Comparison of ENCODE assay signal across 9 cellular contexts in genomic region chr1:45620588-45621500, GRCh38. TPM values are rescaled to one million over a fixed set of nuclear protein-coding genes. Genes with fewer than 3 reads are reported as not detected.
A peak's percentile ranks its signal among the peaks of the same experiment; 100 is the strongest.
DNase-seq lines count a peak whose midpoint lies in the region; ATAC-seq and TF ChIP-seq lines count a peak whose summit lies in the region.
"Had no signal": no experiment of that assay in that cellular context is flagged by ENCODE, and none has a peak within 500 bp of the region (broad histone marks: within the 10 kb centered on the region; RNA-seq: fewer than 3 reads in every experiment).

No MANE protein-coding gene starts in this region.

- H3K4me3 ChIP-seq in left lung = no peak overlapping the region
- H3K4me3 ChIP-seq: BLaER1 had no signal

- H3K36me3 ChIP-seq in left lung = peaks cover 0 to 92% of the 10 kb centered on the region in 2 donors

- TF ChIP-seq CTCF in left lung (IDR thresholded peaks at IDR 0.05) (no peak), type B pancreatic cell (conservative IDR thresholded peaks at IDR 0.05) (no peak)

- DNase-seq in activated naive CD4-positive, alpha-beta T cell treated with anti-CD3 and anti-CD28 coated beads, Interleukin-2, amount 50 U/mL, for 72 hours (ENCODE audit: low spot score in 2 of 2) = no peak
- no peak for DNase-seq in activated naive CD4-positive, alpha-beta T cell treated with anti-CD3 and anti-CD28 coated beads, Interleukin-2, amount 10 ng/mL, durations not matched to agents 7 days and 5 days
- DNase-seq in activated T-helper 2 cell treated with anti-CD3 and anti-CD28 coated beads, Interferon-gamma antibody, Interleukin-2, Interleukin-4, amounts not matched to agents 10 μg/mL and 5 μg/mL and 100 μg/mL, durations not matched to agents 14 hours and 24 hours and 36 hours (ENCODE audit: low spot score) = no peak
- no peak for DNase-seq in left lung
- no peak for DNase-seq in type B pancreatic cell (ENCODE audit: extremely low spot score, unreplicated experiment)
- no peak for DNase-seq in NCI-H526 treated with DMSO at 0.1 percent for 48 hours (lab: John Stamatoyannopoulos, UW)
- DNase-seq in AG08395 (ENCODE audit: low spot score) = no peak

- peak; percentile 16 to 22 for ATAC-seq in activated naive CD4-positive, alpha-beta T cell treated with anti-CD3 and anti-CD28 coated beads, Interleukin-2, amount 50 U/mL, for 72 hours
- no peak for ATAC-seq in left lung
- ATAC-seq in GM19463 (IDR thresholded peaks at IDR 0.05; ENCODE audit: unreplicated experiment) = no peak

- no peaks in the 10 kb centered on the region for H3K27me3 ChIP-seq in left lung
- H3K27me3 ChIP-seq: BLaER1 had no signal

- no peaks in the 10 kb centered on the region for H3K9me3 ChIP-seq in left lung
- H3K9me3 ChIP-seq: BLaER1 had no signal

- CTCF ChIA-PET in activated naive CD4-positive, alpha-beta T cell treated with anti-CD3 and anti-CD28 coated beads, Interleukin-2, amount 10 ng/mL, durations not matched to agents 7 days and 5 days (lab: Charles Lee) = no interaction called here

- no peak overlapping the region for H3K4me3 Mint-ChIP-seq in activated naive CD4-positive, alpha-beta T cell treated with anti-CD3 and anti-CD28 coated beads, Interleukin-2, amount 10 ng/mL, durations not matched to agents 7 days and 5 days
- no peak overlapping the region for H3K4me3 Mint-ChIP-seq in activated T-helper 2 cell treated with anti-CD3 and anti-CD28 coated beads, Interferon-gamma antibody, Interleukin-2, Interleukin-4, amounts not matched to agents 10 μg/mL and 5 μg/mL and 100 μg/mL, durations not matched to agents 14 hours and 24 hours and 36 hours (ENCODE audit: low read depth)
- no peak overlapping the region for H3K4me3 Mint-ChIP-seq in type B pancreatic cell

- H3K36me3 Mint-ChIP-seq in activated naive CD4-positive, alpha-beta T cell treated with anti-CD3 and anti-CD28 coated beads, Interleukin-2, amount 50 U/mL, for 72 hours = peaks cover 5 to 12% of the 10 kb centered on the region in 2 donors
- peaks cover 36% of the 10 kb centered on the region for H3K36me3 Mint-ChIP-seq in activated naive CD4-positive, alpha-beta T cell treated with anti-CD3 and anti-CD28 coated beads, Interleukin-2, amount 10 ng/mL, durations not matched to agents 7 days and 5 days
- H3K36me3 Mint-ChIP-seq in activated T-helper 2 cell treated with anti-CD3 and anti-CD28 coated beads, Interferon-gamma antibody, Interleukin-2, Interleukin-4, amounts not matched to agents 10 μg/mL and 5 μg/mL and 100 μg/mL, durations not matched to agents 14 hours and 24 hours and 36 hours (ENCODE audit: low read depth) = peaks cover 48% of the 10 kb centered on the region
- H3K36me3 Mint-ChIP-seq in type B pancreatic cell = peaks cover 30% of the 10 kb centered on the region

- no peaks in the 10 kb centered on the region for H3K9me3 Mint-ChIP-seq in activated naive CD4-positive, alpha-beta T cell treated with anti-CD3 and anti-CD28 coated beads, Interleukin-2, amount 50 U/mL, for 72 hours
- H3K9me3 Mint-ChIP-seq in activated naive CD4-positive, alpha-beta T cell treated with anti-CD3 and anti-CD28 coated beads, Interleukin-2, amount 10 ng/mL, durations not matched to agents 7 days and 5 days = no peaks in the 10 kb centered on the region
- H3K9me3 Mint-ChIP-seq in activated T-helper 2 cell treated with anti-CD3 and anti-CD28 coated beads, Interferon-gamma antibody, Interleukin-2, Interleukin-4, amounts not matched to agents 10 μg/mL and 5 μg/mL and 100 μg/mL, durations not matched to agents 14 hours and 24 hours and 36 hours = no peaks in the 10 kb centered on the region
- no peaks in the 10 kb centered on the region for H3K9me3 Mint-ChIP-seq in type B pancreatic cell

- intact Hi-C loops in activated T-helper 2 cell treated with anti-CD3 and anti-CD28 coated beads, Interferon-gamma antibody, Interleukin-2, Interleukin-4, amounts not matched to agents 10 μg/mL and 5 μg/mL and 100 μg/mL, durations not matched to agents 14 hours and 24 hours and 36 hours (cut with micrococcal nuclease) = no loop called here
- intact Hi-C loops in left lung (cut with DNase I) = no loop called here

- peak overlapping the region; percentile 76 to 94 for H3K27ac Mint-ChIP-seq in activated naive CD4-positive, alpha-beta T cell treated with anti-CD3 and anti-CD28 coated beads, Interleukin-2, amount 50 U/mL, for 72 hours
- H3K27ac Mint-ChIP-seq in activated naive CD4-positive, alpha-beta T cell treated with anti-CD3 and anti-CD28 coated beads, Interleukin-2, amount 10 ng/mL, durations not matched to agents 7 days and 5 days = no peak overlapping the region
- H3K27ac Mint-ChIP-seq in activated T-helper 2 cell treated with anti-CD3 and anti-CD28 coated beads, Interferon-gamma antibody, Interleukin-2, Interleukin-4, amounts not matched to agents 10 μg/mL and 5 μg/mL and 100 μg/mL, durations not matched to agents 14 hours and 24 hours and 36 hours = peak overlapping the region; percentile 39
- H3K27ac Mint-ChIP-seq in type B pancreatic cell = peak overlapping the region; percentile 72

- H3K27me3 Mint-ChIP-seq in activated naive CD4-positive, alpha-beta T cell treated with anti-CD3 and anti-CD28 coated beads, Interleukin-2, amount 10 ng/mL, durations not matched to agents 7 days and 5 days = no peaks in the 10 kb centered on the region
- no peaks in the 10 kb centered on the region for H3K27me3 Mint-ChIP-seq in activated T-helper 2 cell treated with anti-CD3 and anti-CD28 coated beads, Interferon-gamma antibody, Interleukin-2, Interleukin-4, amounts not matched to agents 10 μg/mL and 5 μg/mL and 100 μg/mL, durations not matched to agents 14 hours and 24 hours and 36 hours (ENCODE audit: low read depth)
- H3K27me3 Mint-ChIP-seq in type B pancreatic cell = no peaks in the 10 kb centered on the region

- H3K4me1 Mint-ChIP-seq in activated naive CD4-positive, alpha-beta T cell treated with anti-CD3 and anti-CD28 coated beads, Interleukin-2, amount 10 ng/mL, durations not matched to agents 7 days and 5 days = no peaks in the 10 kb centered on the region
- no peaks in the 10 kb centered on the region for H3K4me1 Mint-ChIP-seq in activated T-helper 2 cell treated with anti-CD3 and anti-CD28 coated beads, Interferon-gamma antibody, Interleukin-2, Interleukin-4, amounts not matched to agents 10 μg/mL and 5 μg/mL and 100 μg/mL, durations not matched to agents 14 hours and 24 hours and 36 hours (ENCODE audit: low read depth)
- no peaks in the 10 kb centered on the region for H3K4me1 Mint-ChIP-seq in type B pancreatic cell (ENCODE audit: unreplicated experiment)

- H3K4me1 ChIP-seq in left lung = peaks cover 0 to 12% of the 10 kb centered on the region in 2 donors
- H3K4me1 ChIP-seq: BLaER1 had no signal

- peak overlapping the region; percentile 17 to 70 for H3K27ac ChIP-seq in left lung
- H3K27ac ChIP-seq: BLaER1 had no signal

RNA-seq across cellular contexts. Expression of gene CCDC17, which starts 3.0 kb away (rescaled TPM):
- 1 to 10 TPM; 2.6 to 3.6 TPM for total RNA-seq in activated naive CD4-positive, alpha-beta T cell treated with anti-CD3 and anti-CD28 coated beads, Interleukin-2, amount 50 U/mL, for 72 hours
- total RNA-seq in activated T-helper 2 cell treated with anti-CD3 and anti-CD28 coated beads, Interferon-gamma antibody, Interleukin-2, Interleukin-4, amounts not matched to agents 10 μg/mL and 5 μg/mL and 100 μg/mL, durations not matched to agents 14 hours and 24 hours and 36 hours = 2.5 and 2.8 TPM in 2 replicates
- 10 to 100 TPM in 1 of 2 donors, under 1 TPM in 1; 0.70 to 16.2 TPM for total RNA-seq in left lung
- 2.0 and 3.6 TPM in 2 replicates for total RNA-seq in type B pancreatic cell (ENCODE audit: low replicate concordance)

RNA-seq across cellular contexts. Expression of gene NASP, which starts 37.0 kb away (rescaled TPM):
- 100 to 1,000 TPM; 178 to 319 TPM for total RNA-seq in activated naive CD4-positive, alpha-beta T cell treated with anti-CD3 and anti-CD28 coated beads, Interleukin-2, amount 50 U/mL, for 72 hours
- 253 and 265 TPM in 2 replicates for total RNA-seq in activated T-helper 2 cell treated with anti-CD3 and anti-CD28 coated beads, Interferon-gamma antibody, Interleukin-2, Interleukin-4, amounts not matched to agents 10 μg/mL and 5 μg/mL and 100 μg/mL, durations not matched to agents 14 hours and 24 hours and 36 hours
- total RNA-seq in left lung (10 to 100 TPM; 57.6 to 71.6 TPM), type B pancreatic cell (ENCODE audit: low replicate concordance) (104 and 269 TPM in 2 replicates)

Comparison
In these comparisons a context has a peak if more than half of its experiments do, and no peak if none do; other contexts are left out.
1. ATAC-seq: peak in activated naive CD4-positive, alpha-beta T cell treated with anti-CD3 and anti-CD28 coated beads, Interleukin-2, amount 50 U/mL, for 72 hours (2 of 2); none in left lung (single experiment) and GM19463 (single experiment).